Comparison of ENCODE assay signal across 1 cellular context in genomic region chr18:23037646-23038045, GRCh38.
TF ChIP-seq lines count a peak whose summit lies in the region.

No MANE protein-coding gene starts in this region.

TF ChIP-seq in GM23338, 12 proteins besides CTCF, POLR2A, EP300 and RAD21 (continued from another document):
- TF ChIP-seq ZNF462 (CRISPR knock-in tag; IDR thresholded peaks at IDR 0.05): no peak
- TF ChIP-seq NANOG (IDR thresholded peaks at IDR 0.05; ENCODE audit: borderline replicate concordance): no peak
- no peak for TF ChIP-seq JUNB (IDR thresholded peaks at IDR 0.05; ENCODE audit: unreplicated experiment)
